8 cellular contexts compared by ENCODE assay signal in genomic region chr1:1510912-1511532, GRCh38. TPM values are rescaled to one million over a fixed set of nuclear protein-coding genes. Genes with fewer than 3 reads are reported as not detected.
DNase-seq lines count a peak whose midpoint lies in the region; ATAC-seq, FAIRE-seq and TF ChIP-seq lines count a peak whose summit lies in the region.

No MANE protein-coding gene starts in this region.

- TF ChIP-seq CTCF in astrocyte (IDR thresholded peaks at IDR 0.05; ENCODE audit: insufficient read depth, low read depth, low read length) (no peak), kidney epithelial cell (IDR thresholded peaks at IDR 0.05; ENCODE audit: insufficient read depth, low read length, poor library complexity, severe bottlenecking) (no peak), stomach (IDR thresholded peaks at IDR 0.05) (no peak)

- peak overlapping the region; percentile 84 for H3K4me3 Mint-ChIP-seq in activated CD4-positive, alpha-beta T cell treated with anti-CD3 and anti-CD28 coated beads, Interleukin-2, amount 10 ng/mL, durations not matched to agents 7 days and 5 days
- peak overlapping the region; percentile 96 for H3K4me3 Mint-ChIP-seq in astrocyte (ENCODE audit: unreplicated experiment)

- H3K4me1 ChIP-seq in astrocyte (ENCODE audit: insufficient read depth, low read length) (peaks cover 5% of the 10 kb centered on the region), stomach (peaks cover 0 to 23% (median 18%) of the 10 kb centered on the region in 4 donors)

- DNase-seq in activated CD4-positive, alpha-beta T cell treated with anti-CD3 and anti-CD28 coated beads, Interleukin-2, amount 10 ng/mL, durations not matched to agents 7 days and 5 days, result peak; percentile 17
- DNase-seq in activated CD4-positive, alpha-beta T cell treated with anti-CD3 and anti-CD28 coated beads, Interleukin-2, amount 50 U/mL, for 4 hours, result no peak
- peak; percentile 68 for DNase-seq in NCI-H2227 treated with DMSO at 0.1 percent for 48 hours (lab: John Stamatoyannopoulos, UW)
- DNase-seq in astrocyte (ENCODE audit: low read depth), result peak; percentile 9
- no peak for DNase-seq in kidney epithelial cell (ENCODE audit: low read depth)
- DNase-seq in stomach, result no peak
- DNase-seq in NCI-H226, result no peak

- H3K27ac Mint-ChIP-seq in activated CD4-positive, alpha-beta T cell treated with anti-CD3 and anti-CD28 coated beads, Interleukin-2, amount 10 ng/mL, durations not matched to agents 7 days and 5 days, result peak overlapping the region; percentile 94
- peak overlapping the region; percentile 87 for H3K27ac Mint-ChIP-seq in astrocyte (ENCODE audit: unreplicated experiment)

- peak overlapping the region; percentile 99 for H3K9ac ChIP-seq in astrocyte (ENCODE audit: low read length)

- TF ChIP-seq POLR2A in stomach (IDR thresholded peaks at IDR 0.05), result no peak

- H3K4me2 ChIP-seq in astrocyte (ENCODE audit: low read length), result peak overlapping the region; percentile 99

- H3K9me3 ChIP-seq in astrocyte (ENCODE audit: insufficient read depth, low read depth, low read length), result no peaks in the 10 kb centered on the region
- H3K9me3 ChIP-seq in stomach, result no peaks in the 10 kb centered on the region

- H3K27me3 Mint-ChIP-seq in activated CD4-positive, alpha-beta T cell treated with anti-CD3 and anti-CD28 coated beads, Interleukin-2, amount 10 ng/mL, durations not matched to agents 7 days and 5 days, result no peaks in the 10 kb centered on the region
- H3K27me3 Mint-ChIP-seq in astrocyte (ENCODE audit: low read depth, unreplicated experiment), result no peaks in the 10 kb centered on the region

- H2AFZ ChIP-seq in astrocyte (ENCODE audit: low read depth, low read length), result peak overlapping the region; percentile 98

- H3K27me3 ChIP-seq in astrocyte (ENCODE audit: insufficient read depth, low read length) (no peaks in the 10 kb centered on the region), kidney epithelial cell (ENCODE audit: control insufficient read depth, insufficient read depth, low read length) (no peaks in the 10 kb centered on the region), stomach (no peaks in the 10 kb centered on the region)

- WGBS in stomach, 5 donors, result 7 to 21% (median 10%) methylated on average over 11 to 17 of the region's 17 CpGs

- peak overlapping the region; percentile 99 for H3K27ac ChIP-seq in astrocyte (ENCODE audit: low read depth, low read length)
- peak overlapping the region; percentile 91 to 97 (median 95) for H3K27ac ChIP-seq in stomach

- H4K20me1 ChIP-seq in astrocyte (ENCODE audit: insufficient read depth, low read length), result peaks cover 10% of the 10 kb centered on the region

- TF ChIP-seq EP300 in stomach (IDR thresholded peaks at IDR 0.05), result no peak

- no peaks in the 10 kb centered on the region for H3K9me3 Mint-ChIP-seq in activated CD4-positive, alpha-beta T cell treated with anti-CD3 and anti-CD28 coated beads, Interleukin-2, amount 10 ng/mL, durations not matched to agents 7 days and 5 days
- H3K9me3 Mint-ChIP-seq in astrocyte (ENCODE audit: unreplicated experiment), result no peaks in the 10 kb centered on the region

- H3K4me3 ChIP-seq in astrocyte (ENCODE audit: insufficient read depth, low read depth, low read length), result peak overlapping the region; percentile 91
- peak overlapping the region; percentile 65 for H3K4me3 ChIP-seq in kidney epithelial cell (ENCODE audit: low read depth, low read length)
- peak overlapping the region; percentile 66 to 89 (median 79) for H3K4me3 ChIP-seq in stomach

- peaks cover 31% of the 10 kb centered on the region for H3K79me2 ChIP-seq in astrocyte (ENCODE audit: insufficient read depth, low read length)

- CTCF ChIA-PET in activated CD4-positive, alpha-beta T cell treated with anti-CD3 and anti-CD28 coated beads, Interleukin-2, amount 10 ng/mL, durations not matched to agents 7 days and 5 days (lab: Charles Lee), result no interaction called here

- no peaks in the 10 kb centered on the region for H3K36me3 Mint-ChIP-seq in activated CD4-positive, alpha-beta T cell treated with anti-CD3 and anti-CD28 coated beads, Interleukin-2, amount 10 ng/mL, durations not matched to agents 7 days and 5 days (ENCODE audit: low read depth)
- peaks cover 11% of the 10 kb centered on the region for H3K36me3 Mint-ChIP-seq in astrocyte (ENCODE audit: low read depth, unreplicated experiment)

- no peak for FAIRE-seq in astrocyte (lab: Jason Lieb, UNC)

- no peak for ATAC-seq in HG02763 (IDR thresholded peaks at IDR 0.05; ENCODE audit: unreplicated experiment)

- no peaks in the 10 kb centered on the region for H3K36me3 ChIP-seq in astrocyte (ENCODE audit: insufficient read depth, low read length)
- no peaks in the 10 kb centered on the region for H3K36me3 ChIP-seq in kidney epithelial cell (ENCODE audit: control insufficient read depth, insufficient read depth, low read length)
- H3K36me3 ChIP-seq in stomach, result peaks cover 0 to 8% (median under 1%) of the 10 kb centered on the region in 4 donors

- POLR2A ChIA-PET in activated CD4-positive, alpha-beta T cell treated with anti-CD3 and anti-CD28 coated beads, Interleukin-2, amount 10 ng/mL, durations not matched to agents 7 days and 5 days (lab: Charles Lee), result interaction anchor here (0.5 to 0.7 kb wide), 2 partner anchors 75 to 213 kb away, joined by 3 read pairs; partner anchors contain the start of gene CDK11A

- intact Hi-C loops in stomach (cut with DNase I; ENCODE audit: low total_unique reads), result no loop called here

- H3K4me1 Mint-ChIP-seq in activated CD4-positive, alpha-beta T cell treated with anti-CD3 and anti-CD28 coated beads, Interleukin-2, amount 10 ng/mL, durations not matched to agents 7 days and 5 days, result peaks cover 17% of the 10 kb centered on the region
- H3K4me1 Mint-ChIP-seq in astrocyte (ENCODE audit: low read depth, unreplicated experiment), result peaks cover 8% of the 10 kb centered on the region

RNA-seq across cellular contexts. Expression of gene ATAD3A, which starts 0.9 kb away (rescaled TPM):
- total RNA-seq in activated CD4-positive, alpha-beta T cell treated with anti-CD3 and anti-CD28 coated beads, Interleukin-2, amount 10 ng/mL, durations not matched to agents 7 days and 5 days, result 10 to 100 TPM; 31.9 to 32.3 TPM
- total RNA-seq in astrocyte (51.1 and 54.9 TPM in 2 replicates), kidney epithelial cell (51.5 and 53.6 TPM in 2 replicates), stomach (10 to 100 TPM; 10.6 to 92.1 (median 22.5) TPM)
- polyA plus RNA-seq in stomach, result 10 to 100 TPM; 13.1 to 27.0 (median 14.9) TPM

RNA-seq across cellular contexts. Expression of gene TMEM240, which starts 29.4 kb away (rescaled TPM):
- total RNA-seq in activated CD4-positive, alpha-beta T cell treated with anti-CD3 and anti-CD28 coated beads, Interleukin-2, amount 10 ng/mL, durations not matched to agents 7 days and 5 days, result 1 to 10 TPM; 1.2 to 1.3 TPM
- total RNA-seq in astrocyte (7.0 and 9.0 TPM in 2 replicates), kidney epithelial cell (2.8 and 3.9 TPM in 2 replicates), stomach (10 to 100 TPM in 1 of 5 donors, 1 to 10 TPM in 1, not detected in 3; 3.5 to 10.3 TPM)
- polyA plus RNA-seq in stomach, result 1 to 10 TPM; 1.8 to 4.5 (median 2.8) TPM

RNA-seq across cellular contexts. Expression of gene ATAD3B, which starts 39.5 kb away (rescaled TPM):
- 10 to 100 TPM; 26.5 to 34.6 TPM for total RNA-seq in activated CD4-positive, alpha-beta T cell treated with anti-CD3 and anti-CD28 coated beads, Interleukin-2, amount 10 ng/mL, durations not matched to agents 7 days and 5 days
- 55.3 and 63.0 TPM in 2 replicates for total RNA-seq in astrocyte
- 31.4 and 37.8 TPM in 2 replicates for total RNA-seq in kidney epithelial cell
- total RNA-seq in stomach, result 10 to 100 TPM; 15.6 to 91.5 (median 33.3) TPM
- 10 to 100 TPM in 2 of 3 donors, 1 to 10 TPM in 1; 8.2 to 23.8 (median 18.4) TPM for polyA plus RNA-seq in stomach

Comparison
In these comparisons a context has a peak if more than half of its experiments do, and no peak if none do; other contexts are left out.
1. DNase-seq: peak in activated CD4-positive, alpha-beta T cell treated with anti-CD3 and anti-CD28 coated beads, Interleukin-2, amount 10 ng/mL, durations not matched to agents 7 days and 5 days (single experiment), NCI-H2227 treated with DMSO at 0.1 percent for 48 hours (single experiment) and astrocyte (single experiment); none in activated CD4-positive, alpha-beta T cell treated with anti-CD3 and anti-CD28 coated beads, Interleukin-2, amount 50 U/mL, for 4 hours (0 of 2), kidney epithelial cell (single experiment), stomach (single experiment) and NCI-H226 (single experiment).
2. Peak in every context shown above with its lines, with median percentiles within 50 percentile points of each other: H3K4me3 ChIP-seq.